In genomic region chr9:20551835-20552234, GRCh38 we compare ENCODE assay signal across 9 cellular contexts.
DNase-seq lines count a peak whose midpoint lies in the region; ATAC-seq and TF ChIP-seq lines count a peak whose summit lies in the region.
"Had no signal": no experiment of that assay in that cellular context is flagged by ENCODE, and none has a peak within 500 bp of the region (broad histone marks: within the 10 kb centered on the region; RNA-seq: fewer than 3 reads in every experiment).

No MANE protein-coding gene starts in this region.

- in situ Hi-C loops in GM13977 (cut with MboI; ENCODE audit: low pct_unique_long_range_greater_than_20kb, low sequenced_read_pairs, unreplicated experiment): no loop called here

- DNase-seq in GM13977 (ENCODE audit: low spot score) (peak; percentile 22), epithelial cell of esophagus (ENCODE audit: low read depth) (peak; percentile 39), NCI-H1436 (lab: John Stamatoyannopoulos, UW) (no peak), breast epithelium (ENCODE audit: low spot score in 2 of 2) (no peak), head of caudate nucleus (no peak)
- DNase-seq: GDM1 had no signal

- no peak for TF ChIP-seq CTCF in GM13977 (IDR thresholded peaks at IDR 0.05; ENCODE audit: extremely low read depth, insufficient read depth, missing control alignments)
- no peak for TF ChIP-seq CTCF in epithelial cell of esophagus (IDR thresholded peaks at IDR 0.05; ENCODE audit: insufficient read depth, low read depth, low read length, missing control alignments)
- no peak for TF ChIP-seq CTCF in breast epithelium (IDR thresholded peaks at IDR 0.05)

- H3K27ac ChIP-seq in breast epithelium: peak overlapping the region in 1 of 2 donors; percentile 13

- no peak overlapping the region for H3K4me3 ChIP-seq in epithelial cell of esophagus (ENCODE audit: low read length)
- H3K4me3 ChIP-seq in breast epithelium: no peak overlapping the region

- ATAC-seq in GM21390 (IDR thresholded peaks at IDR 0.05; ENCODE audit: unreplicated experiment) (peak; percentile 63), HG03558 (IDR thresholded peaks at IDR 0.05; ENCODE audit: extremely low read depth, unreplicated experiment) (peak; percentile 77), GM21526 (IDR thresholded peaks at IDR 0.05; ENCODE audit: low FRiP score, unreplicated experiment) (no peak)

- no peaks in the 10 kb centered on the region for H3K9me3 ChIP-seq in breast epithelium

- no peaks in the 10 kb centered on the region for H3K4me1 ChIP-seq in breast epithelium

- no peaks in the 10 kb centered on the region for H3K27me3 ChIP-seq in breast epithelium

- no peak for TF ChIP-seq POLR2A in breast epithelium (IDR thresholded peaks at IDR 0.05)

- intact Hi-C loops in breast epithelium (cut with DNase I; ENCODE audit: low total_unique reads): no loop called here
- intact Hi-C loops in head of caudate nucleus (cut with DNase I): no loop called here

- H3K36me3 ChIP-seq in breast epithelium: no peaks in the 10 kb centered on the region

Comparison
In these comparisons a context has a peak if more than half of its experiments do, and no peak if none do; other contexts are left out.
1. DNase-seq: peak in GM13977 (single experiment) and epithelial cell of esophagus (single experiment); none in NCI-H1436 (single experiment), breast epithelium (0 of 2) and head of caudate nucleus (0 of 42).